Comparison of ENCODE assay signal across 17 cellular contexts in the genomic region with DNA sequence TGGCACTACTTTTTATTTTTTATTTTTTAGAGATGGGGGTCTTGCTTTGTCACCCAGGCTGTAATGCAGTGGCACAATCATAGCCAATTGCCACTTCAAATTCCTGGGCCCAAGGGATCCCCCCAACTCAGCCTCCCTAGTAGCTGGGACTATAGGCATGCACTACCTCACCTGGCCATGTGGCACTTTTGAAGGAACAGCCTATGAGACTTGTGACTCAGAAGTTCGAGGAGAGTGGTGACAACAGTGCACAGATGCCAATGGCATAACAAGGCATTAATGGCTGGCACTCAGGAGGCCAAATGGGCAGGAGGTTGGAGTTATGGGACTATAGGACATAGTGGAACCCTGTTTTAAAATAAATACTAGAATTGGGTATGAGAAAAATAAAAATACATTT. TPM values are rescaled to one million over a fixed set of nuclear protein-coding genes. Genes with fewer than 3 reads are reported as not detected.
A peak's percentile ranks its signal among the peaks of the same experiment; 100 is the strongest.
DNase-seq lines count a peak whose midpoint lies in the region; ATAC-seq, FAIRE-seq and TF ChIP-seq lines count a peak whose summit lies in the region.
"Had no signal": no experiment of that assay in that cellular context is flagged by ENCODE, and none has a peak within 500 bp of the region (broad histone marks: within the 10 kb centered on the region; RNA-seq: fewer than 3 reads in every experiment).

No MANE protein-coding gene starts in this region.

- in situ Hi-C loops in GM12878 (cut with MboI) = no loop called here

- H3K18ac ChIP-seq in H9 (ENCODE audit: insufficient read length, low read depth, low read length) = no peak overlapping the region

- H3K4me3 ChIP-seq in GM12864 (ENCODE audit: low read depth, low read length) = no peak overlapping the region
- no peak overlapping the region for H3K4me3 ChIP-seq in GM12878
- H3K4me3 ChIP-seq: SJCRH30 had no signal

- no peaks in the 10 kb centered on the region for H3K36me3 ChIP-seq in GM12878 (ENCODE audit: control insufficient read depth in 2 of 2, insufficient read depth in 2 of 2, low read length in 1 of 2)
- H3K36me3 ChIP-seq: SJCRH30 had no signal

- H4K91ac ChIP-seq in H9 (ENCODE audit: insufficient read length, low read depth, low read length) = no peak overlapping the region

- H3K9ac ChIP-seq in H9 (ENCODE audit: extremely low read depth, insufficient read length, low read length) = no peak overlapping the region
- no peak overlapping the region for H3K9ac ChIP-seq in GM12878 (ENCODE audit: control insufficient read depth, insufficient read depth, low read length)

- no peak overlapping the region for H2BK15ac ChIP-seq in H9 (ENCODE audit: low read depth, low read length)

- POLR2A ChIA-PET in GM12878 (lab: Charles Lee) = no interaction called here

- no peaks in the 10 kb centered on the region for H3K79me1 ChIP-seq in H9 (ENCODE audit: insufficient read depth, low read depth, low read length, poor library complexity, severe bottlenecking)

- BruUV-seq in GM12878 (replicated peaks; lab: Mats Ljungman, UMichigan) = no TSS peak

- no peak overlapping the region for H4K8ac ChIP-seq in H9 (replicated peaks; ENCODE audit: insufficient read length, low read depth, low read length)

- H4K5ac ChIP-seq in H9 (ENCODE audit: insufficient read length, low read depth, low read length) = no peak overlapping the region

- H3K27ac ChIP-seq in H9 (ENCODE audit: insufficient read length, low read depth, low read length) (no peak overlapping the region), GM12878 (ENCODE audit: control insufficient read depth, insufficient read depth) (no peak overlapping the region)
- H3K27ac ChIP-seq: SJCRH30 had no signal

- H2BK12ac ChIP-seq in H9 (ENCODE audit: insufficient read length, low read depth, low read length) = no peak overlapping the region

- intact Hi-C loops in GM12878 (cut with micrococcal nuclease; ENCODE audit: unreplicated experiment) = no loop called here

- H4K20me1 ChIP-seq in H9 (ENCODE audit: control insufficient read depth, insufficient read depth, insufficient read length) (no peaks in the 10 kb centered on the region), GM12878 (ENCODE audit: control insufficient read depth, insufficient read depth) (no peaks in the 10 kb centered on the region)

- H3K27me3 ChIP-seq in H9 (ENCODE audit: insufficient read depth, low read length) (no peaks in the 10 kb centered on the region), GM12878 (replicated peaks in 1 of 2; ENCODE audit: control insufficient read depth in 2 of 2, insufficient read depth in 2 of 2, low read length in 1 of 2) (no peaks in the 10 kb centered on the region; a peak in 1 of 4 replicates)
- H3K27me3 ChIP-seq: SJCRH30 had no signal

- TF ChIP-seq RAD21 in GM12878 (IDR thresholded peaks at IDR 0.05; ENCODE audit: insufficient read depth, low read depth, low read length) = no peak

- WGBS in H9 (ENCODE audit: extremely low coverage, insufficient read length, low lambda C conversion rate) = no CpG with 5 or more reads among the region's 1 CpG
- WGBS in GM12878 (ENCODE audit: insufficient coverage, insufficient replicate concordance, low lambda C conversion rate, missing lambda C conversion rate) = 0% methylated on average over 1 of the region's 1 CpG

- H3K79me2 ChIP-seq in H9 (ENCODE audit: insufficient read depth, low read length) = no peaks in the 10 kb centered on the region
- H3K79me2 ChIP-seq in GM12878 (ENCODE audit: control insufficient read depth, insufficient read depth, low read length) = no peaks in the 10 kb centered on the region

- no peak overlapping the region for H3K4me2 ChIP-seq in H9 (ENCODE audit: insufficient read depth, insufficient read length, low read length)
- no peak overlapping the region for H3K4me2 ChIP-seq in GM12878 (ENCODE audit: control insufficient read depth, insufficient read depth)

- TF ChIP-seq POLR2A in GM12878 (IDR thresholded peaks at IDR 0.05; ENCODE audit: low read depth, low read length) = no peak

- H2BK20ac ChIP-seq in H9 (ENCODE audit: low read depth, low read length, poor library complexity, severe bottlenecking) = no peak overlapping the region

- TF ChIP-seq EP300 in GM12878 (IDR thresholded peaks at IDR 0.05; ENCODE audit: borderline replicate concordance in 1 of 2, control insufficient read depth in 1 of 2, low read depth in 2 of 2, low read length in 2 of 2) = no peak

- H2AK5ac ChIP-seq in H9 (ENCODE audit: insufficient read length, low read length) = no peak overlapping the region

- CTCF ChIA-PET in GM12878 (lab: Yijun Ruan, JAX) = interaction anchor here (0.7 kb wide), 1 partner anchor 801 kb away, joined by 3 read pairs; no protein-coding TSS in a partner anchor

- SMC1A ChIA-PET in GM12878 (lab: Charles Lee; ENCODE audit: uncharacterized antibody, unreplicated experiment) = interaction anchor here (0.8 kb wide), 1 partner anchor 95 kb away, joined by 3 read pairs; no protein-coding TSS in a partner anchor

- H3T11ph ChIP-seq in H9 (ENCODE audit: low read length) = no peak overlapping the region

- H3K23me2 ChIP-seq in H9 (ENCODE audit: insufficient read length, low read depth, low read length, poor library complexity, severe bottlenecking) = no peaks in the 10 kb centered on the region

- no peak overlapping the region for H3K14ac ChIP-seq in H9 (ENCODE audit: insufficient read depth, low read length)

- no peak overlapping the region for H2BK5ac ChIP-seq in H9 (ENCODE audit: insufficient read length, low read length)

- TF ChIP-seq CTCF in GM12864 (IDR thresholded peaks at IDR 0.05; ENCODE audit: low read depth, low read length, missing control alignments) = peak; percentile 8
- peak; percentile 33; the same call in 1 of the 3 replicates for TF ChIP-seq CTCF in H9 (conservative IDR thresholded peaks at IDR 0.05)
- TF ChIP-seq CTCF in GM12878 (IDR thresholded peaks at IDR 0.05 in 2 of 3, conservative IDR thresholded peaks at IDR 0.05 in 1 of 3; ENCODE audit: control insufficient read depth in 2 of 3, extremely low read depth in 1 of 3, insufficient read depth in 1 of 3, low read depth in 3 of 3, low read length in 3 of 3) = no peak

- RAD21 ChIA-PET in GM12878 (lab: Charles Lee; ENCODE audit: unreplicated experiment) = no interaction called here

- H3K27me3 Mint-ChIP-seq in H9 (ENCODE audit: low read depth) = no peaks in the 10 kb centered on the region

- no peaks in the 10 kb centered on the region for H3K36me3 Mint-ChIP-seq in H9 (ENCODE audit: insufficient read depth in 1 of 3, low read depth in 3 of 3)
- H3K36me3 Mint-ChIP-seq: CD14-positive monocyte had no signal

- ATAC-seq in GM12878 = 0 out of 3 replicates have a peak, but pooled peaks have one; percentile 31
- no peak for ATAC-seq in GM21619 (IDR thresholded peaks at IDR 0.05; ENCODE audit: unreplicated experiment)

- H3K9me3 Mint-ChIP-seq in H9 = no peaks in the 10 kb centered on the region

- H3K23ac ChIP-seq in H9 (ENCODE audit: insufficient read length, low read depth, low read length) = no peak overlapping the region

- H3K4me1 Mint-ChIP-seq in H9 = no peaks in the 10 kb centered on the region
- H3K4me1 Mint-ChIP-seq: CD14-positive monocyte had no signal

- H3K4me1 ChIP-seq in H9 (ENCODE audit: insufficient read depth, low read length) (no peaks in the 10 kb centered on the region), GM12878 (ENCODE audit: control insufficient read depth, insufficient read depth, low read length) (no peaks in the 10 kb centered on the region)
- H3K4me1 ChIP-seq: SJCRH30 had no signal

- peak overlapping the region in 1 of 3 experiments; percentile 3; a peak in 1 of 7 replicates for H3K27ac Mint-ChIP-seq in H9
- H3K27ac Mint-ChIP-seq: CD14-positive monocyte had no signal

- no peak overlapping the region for H3K56ac ChIP-seq in H9 (ENCODE audit: insufficient read length, low read depth, low read length)

- H3K4ac ChIP-seq in H9 (ENCODE audit: low read depth, low read length) = no peak overlapping the region

- no peak overlapping the region for H2BK120ac ChIP-seq in H9 (ENCODE audit: low read depth, low read length, poor library complexity, severe bottlenecking)

- no peaks in the 10 kb centered on the region for H3K9me3 ChIP-seq in H9 (ENCODE audit: control insufficient read depth, low read depth, low read length)
- H3K9me3 ChIP-seq in GM12878 (replicated peaks; ENCODE audit: control insufficient read depth, insufficient read depth, low read length) = no peaks in the 10 kb centered on the region
- H3K9me3 ChIP-seq: SJCRH30 had no signal

- no peak overlapping the region for H3K4me3 Mint-ChIP-seq in H9
- H3K4me3 Mint-ChIP-seq: CD14-positive monocyte had no signal

- FAIRE-seq in GM12878 (lab: Jason Lieb, UNC) = no peak

- no peak for DNase-seq in GM12864 (ENCODE audit: low read depth)
- peak; percentile 29 for DNase-seq in H9
- no peak for DNase-seq in GM12878 (ENCODE audit: low read depth, low spot score)
- peak; percentile 53 for DNase-seq in kidney tubule cell (ENCODE audit: low spot score)
- DNase-seq in OCI-M1 (lab: John Stamatoyannopoulos, UW) = no peak
- no peak for DNase-seq in SHP77 (lab: John Stamatoyannopoulos, UW)
- DNase-seq: ACHN, AML-193, EL, KG1, NCI-H1092 treated with DMSO at 0.1 percent for 48 hours, NCI-H1694, NCI-H510A treated with DMSO at 0.1 percent for 48 hours, SJCRH30 had no signal

- H2AFZ ChIP-seq in H9 (ENCODE audit: low read length) = no peak overlapping the region
- no peak overlapping the region for H2AFZ ChIP-seq in GM12878 (ENCODE audit: control insufficient read depth, low read depth, low read length)

TF ChIP-seq in GM12878, 131 proteins besides CTCF, POLR2A, EP300 and RAD21 (continues in another document):
- TF ChIP-seq JUND (IDR thresholded peaks at IDR 0.05; ENCODE audit: low read depth, low read length) = no peak

RNA-seq across cellular contexts. Expression of gene ANKRD31, which starts 33.7 kb away (rescaled TPM):
- 0.11 and 0.13 TPM in 2 replicates for total RNA-seq in H9 (2021)
- total RNA-seq in GM12878 (2013; cell fraction: nucleolus; rRNA removed) = 0.69 and 0.75 TPM in 2 replicates
- total RNA-seq in GM12878 (2014; rRNA removed) = under 0.01 and 0.05 TPM in 2 replicates
- 0.05 and 0.09 TPM in 2 replicates for total RNA-seq in GM12878 (2014; rRNA removed; fragmentation: Illumina TruSeq; extraction: Trizol)
- total RNA-seq in GM12878 (2021) = not detected in 2 replicates
- polyA plus RNA-seq in GM12878 (2011; ENCODE audit: low read depth) = not detected
- polyA plus RNA-seq in GM12878 (2011; rRNA removed) = 0.05 and 0.12 TPM in 2 replicates
- polyA plus RNA-seq in GM12878 (2011; cell fraction: cytosol; rRNA removed) = 0.01 and 0.02 TPM in 2 replicates
- 0.03 and 0.04 TPM in 2 replicates for polyA plus RNA-seq in GM12878 (2011; cell fraction: nucleus; rRNA removed)
- 0.03 TPM in 1 of 2 replicates, not detected in the other for polyA plus RNA-seq in GM12878 (2012)
- 0.03 TPM in 1 of 2 replicates, not detected in the other for polyA plus RNA-seq in GM12878 (2014; fragmentation: Illumina TruSeq; extraction: Trizol)
- polyA plus RNA-seq in GM12878 (2014; fragmentation: Nextera tagmentation; extraction: Ambion mirVana) = under 1 TPM in 1 of 2 experiments, not detected in 1; 0.02 TPM
- polyA plus RNA-seq in GM12878 (2014; rRNA removed) = 0.03 TPM in 1 of 2 replicates, not detected in the other
- polyA plus RNA-seq in GM12878 (2016; fragmentation: Nextera tagmentation; extraction: Ambion mirVana) = under 1 TPM; 0.04 to 0.10 TPM
- polyA minus RNA-seq in GM12878 (2011; rRNA and poly(A)+ RNA removed) = 0.05 and 0.07 TPM in 2 replicates
- not detected in 2 replicates for polyA minus RNA-seq in GM12878 (2011; cell fraction: cytosol; rRNA and poly(A)+ RNA removed)
- 0.10 and 0.12 TPM in 2 replicates for polyA minus RNA-seq in GM12878 (2011; cell fraction: nucleus; rRNA and poly(A)+ RNA removed)
- total RNA-seq: RPMI7951 had no signal

Comparison
In these comparisons a context has a peak if more than half of its experiments do, and no peak if none do; other contexts are left out.
1. DNase-seq: peak in H9 (single experiment) and kidney tubule cell (single experiment); none in GM12864 (single experiment), GM12878 (single experiment), OCI-M1 (single experiment) and SHP77 (0 of 2).
2. CTCF ChIP-seq: peak in GM12864 (single experiment) and H9 (single experiment); none in GM12878 (0 of 3).